8 cellular contexts compared by ENCODE assay signal in the genomic region with DNA sequence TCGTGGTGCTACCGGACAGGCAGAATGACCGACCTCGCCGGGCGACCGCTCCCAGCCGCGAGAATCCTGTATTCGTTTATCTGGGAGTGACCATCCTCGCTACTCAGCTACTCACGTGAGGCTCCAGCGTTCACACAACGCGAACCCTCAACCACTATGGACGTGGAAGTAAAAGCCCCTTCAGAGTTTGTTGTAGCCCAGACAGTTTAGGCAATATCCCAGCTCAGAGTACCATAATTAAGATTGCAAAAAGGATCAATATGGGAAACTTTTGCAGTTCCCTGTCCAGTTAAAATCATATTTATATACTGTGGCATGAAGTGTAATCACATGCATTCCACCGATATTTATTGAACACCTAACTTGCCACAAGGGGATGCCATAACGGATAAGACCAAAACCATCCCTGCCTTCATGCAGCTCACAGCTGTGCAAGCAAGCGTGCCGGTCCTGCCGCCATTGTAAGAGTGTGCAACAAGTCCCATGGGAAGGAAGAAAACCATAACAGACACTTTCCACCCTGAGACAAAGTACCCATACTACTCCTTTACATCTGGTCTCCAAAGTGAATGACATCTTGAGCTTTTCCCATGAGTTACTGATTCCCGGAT. TPM values are rescaled to one million over a fixed set of nuclear protein-coding genes. Genes with fewer than 3 reads are reported as not detected.
DNase-seq lines count a peak whose midpoint lies in the region; ATAC-seq and TF ChIP-seq lines count a peak whose summit lies in the region.

No MANE protein-coding gene starts in this region.

- no peak for ATAC-seq in left lobe of liver

- peaks cover 3 to 4% of the 10 kb centered on the region in 2 donors for H3K27me3 Mint-ChIP-seq in CD8-positive, alpha-beta memory T cell
- H3K27me3 Mint-ChIP-seq in chondrocyte (ENCODE audit: low read depth) = no peaks in the 10 kb centered on the region

- H3K4me3 ChIP-seq in CD8-positive, alpha-beta memory T cell (ENCODE audit: low read length) = peak overlapping the region; percentile 85
- H3K4me3 ChIP-seq in H7 (ENCODE audit: insufficient read depth, low read depth, low read length) (peak overlapping the region; percentile 71), muscle layer of duodenum (ENCODE audit: low read depth in 1 of 2, low read length in 2 of 2) (peak overlapping the region; percentile 80 to 96)

- H3K27ac Mint-ChIP-seq in CD8-positive, alpha-beta memory T cell = peak overlapping the region; percentile 47 to 99 (median 80)
- peak overlapping the region; percentile 94 for H3K27ac Mint-ChIP-seq in chondrocyte (ENCODE audit: unreplicated experiment)

- TF ChIP-seq CTCF in chondrocyte (IDR thresholded peaks at IDR 0.05) = peak; percentile 48

- POLR2A ChIA-PET in CD8-positive, alpha-beta memory T cell (lab: Charles Lee) = interaction anchor here (1.0 to 1.4 kb wide), 3 partner anchors 116 to 312 kb away, joined by 3 to 10 read pairs (median 9); partner anchors contain the start of gene FNTB

- CTCF ChIA-PET in CD8-positive, alpha-beta memory T cell (lab: Charles Lee) = interaction anchor here (0.6 to 1.5 kb wide), 5 partner anchors 10 to 721 kb away, joined by 3 to 5 read pairs (median 3); no protein-coding TSS in a partner anchor

- H3K4me1 ChIP-seq in CD8-positive, alpha-beta memory T cell (ENCODE audit: insufficient read depth, low read length) = peaks cover 31% of the 10 kb centered on the region
- peaks cover 8 to 23% of the 10 kb centered on the region in 2 donors for H3K4me1 ChIP-seq in muscle layer of duodenum (ENCODE audit: control insufficient read depth in 1 of 2, insufficient read depth in 2 of 2, low read length in 2 of 2)

- H3K4me3 Mint-ChIP-seq in CD8-positive, alpha-beta memory T cell = peak overlapping the region; percentile 87 to 96 (median 92)
- H3K4me3 Mint-ChIP-seq in chondrocyte (ENCODE audit: unreplicated experiment) = peak overlapping the region; percentile 82

- no peaks in the 10 kb centered on the region for H3K9me3 ChIP-seq in CD8-positive, alpha-beta memory T cell (ENCODE audit: low read length)
- no peaks in the 10 kb centered on the region for H3K9me3 ChIP-seq in muscle layer of duodenum (ENCODE audit: control insufficient read depth in 1 of 2, low read length in 2 of 2)

- H3K36me3 ChIP-seq in CD8-positive, alpha-beta memory T cell (ENCODE audit: insufficient read depth, low read length) = no peaks in the 10 kb centered on the region
- H3K36me3 ChIP-seq in H7 (replicated peaks; ENCODE audit: control insufficient read depth, insufficient read depth, low read length) (no peaks in the 10 kb centered on the region), muscle layer of duodenum (ENCODE audit: control insufficient read depth in 1 of 2, insufficient read depth in 2 of 2, low read length in 2 of 2) (no peaks in the 10 kb centered on the region)

- peaks cover 32 to 41% (median 39%) of the 10 kb centered on the region in 3 donors for H3K4me1 Mint-ChIP-seq in CD8-positive, alpha-beta memory T cell
- peaks cover 30% of the 10 kb centered on the region for H3K4me1 Mint-ChIP-seq in chondrocyte (ENCODE audit: low read depth)

- peak overlapping the region; percentile 19 for H3K27ac ChIP-seq in CD8-positive, alpha-beta memory T cell (ENCODE audit: low read depth, low read length)
- no peak overlapping the region for H3K27ac ChIP-seq in muscle layer of duodenum (ENCODE audit: low read length)

- H3K27me3 ChIP-seq in CD8-positive, alpha-beta memory T cell (ENCODE audit: insufficient read depth, low read length, poor library complexity, severe bottlenecking) = no peaks in the 10 kb centered on the region
- H3K27me3 ChIP-seq in H7 (ENCODE audit: control insufficient read depth, insufficient read depth, low read length) (peaks cover 2% of the 10 kb centered on the region; the same call in 1 of the 2 replicates), muscle layer of duodenum (ENCODE audit: low read depth, low read length) (no peaks in the 10 kb centered on the region)

- peaks cover 0 to 27% (median 4%) of the 10 kb centered on the region in 3 donors for H3K36me3 Mint-ChIP-seq in CD8-positive, alpha-beta memory T cell
- peaks cover 3% of the 10 kb centered on the region for H3K36me3 Mint-ChIP-seq in chondrocyte (ENCODE audit: low read depth)

- no peaks in the 10 kb centered on the region for H3K9me3 Mint-ChIP-seq in CD8-positive, alpha-beta memory T cell
- H3K9me3 Mint-ChIP-seq in chondrocyte (ENCODE audit: low read depth) = no peaks in the 10 kb centered on the region

- peak in 1 of 5 donors; percentile 7 for DNase-seq in CD8-positive, alpha-beta memory T cell
- DNase-seq in H7 = peak; percentile 43
- peak; percentile 81 for DNase-seq in OCI-M1 (lab: John Stamatoyannopoulos, UW)
- DNase-seq in chondrocyte (ENCODE audit: low spot score) = no peak
- DNase-seq in iPS-NIHi11 (ENCODE audit: low spot score) = no peak
- no peak for DNase-seq in left lobe of liver (ENCODE audit: low spot score)
- DNase-seq in hippocampal formation (lab: John Stamatoyannopoulos, UW) = no peak

RNA-seq across cellular contexts. Expression of gene MAX, which starts 0.9 kb away (rescaled TPM):
- total RNA-seq in CD8-positive, alpha-beta memory T cell = 100 to 1,000 TPM; 126 to 127 TPM
- 135 TPM for polyA plus RNA-seq in CD8-positive, alpha-beta memory T cell
- total RNA-seq in H7 (2014; rRNA removed; shearing (Covaris generic)) = 20.3 and 21.6 TPM in 2 replicates
- 78.2 to 94.1 TPM (median 83.8 TPM) in 3 replicates for total RNA-seq in chondrocyte
- total RNA-seq in left lobe of liver = 32.3 TPM

Comparison
In these comparisons a context has a peak if more than half of its experiments do, and no peak if none do; other contexts are left out.
1. DNase-seq: peak in H7 (single experiment) and OCI-M1 (single experiment); none in chondrocyte (single experiment), iPS-NIHi11 (single experiment), left lobe of liver (single experiment) and hippocampal formation (0 of 2).
2. Peak in every context shown above with its lines, with median percentiles within 50 percentile points of each other: H3K4me3 ChIP-seq.